In genomic region chr15:92884813-92885461, GRCh38 we compare ENCODE assay signal across 8 cellular contexts. TPM values are rescaled to one million over a fixed set of nuclear protein-coding genes. Genes with fewer than 3 reads are reported as not detected.
A peak's percentile ranks its signal among the peaks of the same experiment; 100 is the strongest.
DNase-seq lines count a peak whose midpoint lies in the region; ATAC-seq and TF ChIP-seq lines count a peak whose summit lies in the region.

No MANE protein-coding gene starts in this region.

- no peaks in the 10 kb centered on the region for H3K9me3 Mint-ChIP-seq in activated naive CD4-positive, alpha-beta T cell treated with anti-CD3 and anti-CD28 coated beads for 36 hours

- H3K4me1 Mint-ChIP-seq in activated naive CD4-positive, alpha-beta T cell treated with anti-CD3 and anti-CD28 coated beads for 36 hours (ENCODE audit: low read depth): peaks cover 49% of the 10 kb centered on the region

- H3K27me3 Mint-ChIP-seq in activated naive CD4-positive, alpha-beta T cell treated with anti-CD3 and anti-CD28 coated beads for 36 hours (ENCODE audit: low read depth): no peaks in the 10 kb centered on the region

- H3K4me1 ChIP-seq in hepatocyte (ENCODE audit: insufficient read depth) (peaks cover 30% of the 10 kb centered on the region), smooth muscle cell (ENCODE audit: low read depth) (peaks cover 54% of the 10 kb centered on the region)

- H3F3A ChIP-seq in smooth muscle cell (ENCODE audit: low read depth): peaks cover 13% of the 10 kb centered on the region

- H3K9me3 ChIP-seq in WERI-Rb-1 (ENCODE audit: severe bottlenecking) (no peaks in the 10 kb centered on the region), hepatocyte (ENCODE audit: low read depth) (no peaks in the 10 kb centered on the region), smooth muscle cell (replicated peaks; ENCODE audit: low read depth) (no peaks in the 10 kb centered on the region)

- ATAC-seq in HG03521 (IDR thresholded peaks at IDR 0.05; ENCODE audit: unreplicated experiment): no peak
- no peak for ATAC-seq in HG02623 (IDR thresholded peaks at IDR 0.05; ENCODE audit: unreplicated experiment)

- H3K4me3 ChIP-seq in WERI-Rb-1 (ENCODE audit: low read depth, low read length) (peak overlapping the region; percentile 98), hepatocyte (peak overlapping the region; percentile 57), smooth muscle cell (peak overlapping the region; percentile 85)

- H3K9ac ChIP-seq in smooth muscle cell (ENCODE audit: low read depth): peak overlapping the region; percentile 98

- no peak for TF ChIP-seq CTCF in WERI-Rb-1 (IDR thresholded peaks at IDR 0.05; ENCODE audit: low read depth, low read length)
- TF ChIP-seq CTCF in hepatocyte (IDR thresholded peaks at IDR 0.05; ENCODE audit: poor library complexity): no peak
- TF ChIP-seq CTCF in smooth muscle cell (IDR thresholded peaks at IDR 0.05; ENCODE audit: borderline replicate concordance, insufficient read depth, poor library complexity, severe bottlenecking): no peak

- intact Hi-C loops in activated naive CD4-positive, alpha-beta T cell treated with anti-CD3 and anti-CD28 coated beads for 36 hours (cut with micrococcal nuclease): no loop called here

- peak overlapping the region; percentile 99 for H3K27ac Mint-ChIP-seq in activated naive CD4-positive, alpha-beta T cell treated with anti-CD3 and anti-CD28 coated beads for 36 hours

- peaks cover 57% of the 10 kb centered on the region for H3K36me3 Mint-ChIP-seq in activated naive CD4-positive, alpha-beta T cell treated with anti-CD3 and anti-CD28 coated beads for 36 hours (ENCODE audit: low read depth)

- H3K27ac ChIP-seq in WERI-Rb-1 (peak overlapping the region; percentile 97), hepatocyte (peak overlapping the region; percentile 99), smooth muscle cell (ENCODE audit: low read depth) (peak overlapping the region; percentile 96)

- H4K20me1 ChIP-seq in hepatocyte (ENCODE audit: insufficient read depth, poor library complexity, severe bottlenecking) (peaks cover 55% of the 10 kb centered on the region), smooth muscle cell (ENCODE audit: low read depth) (peaks cover 59% of the 10 kb centered on the region)

- CTCF ChIA-PET in activated naive CD4-positive, alpha-beta T cell treated with anti-CD3 and anti-CD28 coated beads for 36 hours (lab: Charles Lee): interaction anchor here (0.9 to 5.1 kb wide), 8 partner anchors 17 to 76 kb away, joined by 3 to 48 read pairs (median 4); partner anchors contain the start of gene CHD2

- no peaks in the 10 kb centered on the region for H3K27me3 ChIP-seq in WERI-Rb-1 (ENCODE audit: insufficient read depth, low read depth, severe bottlenecking)
- no peaks in the 10 kb centered on the region for H3K27me3 ChIP-seq in hepatocyte
- no peaks in the 10 kb centered on the region for H3K27me3 ChIP-seq in smooth muscle cell (ENCODE audit: low read depth)

- no peaks in the 10 kb centered on the region for H3K9me2 ChIP-seq in hepatocyte (replicated peaks; ENCODE audit: insufficient read depth)

- H3K4me3 Mint-ChIP-seq in activated naive CD4-positive, alpha-beta T cell treated with anti-CD3 and anti-CD28 coated beads for 36 hours: peak overlapping the region; percentile 94

- DNase-seq in activated naive CD4-positive, alpha-beta T cell treated with anti-CD3 and anti-CD28 coated beads for 36 hours: no peak
- no peak for DNase-seq in activated naive CD4-positive, alpha-beta T cell treated with Interleukin-2 at 50 U/mL for 16 hours
- no peak for DNase-seq in WERI-Rb-1
- DNase-seq in hepatocyte (ENCODE audit: low spot score): no peak
- no peak for DNase-seq in smooth muscle cell (lab: John Stamatoyannopoulos, UW; ENCODE audit: unreplicated experiment)
- no peak for DNase-seq in germinal center (ENCODE audit: low spot score)

- H3K79me2 ChIP-seq in hepatocyte: peaks cover 73% of the 10 kb centered on the region
- H3K79me2 ChIP-seq in smooth muscle cell (ENCODE audit: low read depth): peaks cover 71% of the 10 kb centered on the region

- H2AFZ ChIP-seq in hepatocyte: no peak overlapping the region
- H2AFZ ChIP-seq in smooth muscle cell (ENCODE audit: low read depth): no peak overlapping the region

- H3K4me2 ChIP-seq in hepatocyte (peak overlapping the region; percentile 73), smooth muscle cell (peak overlapping the region; percentile 93)

- 8% methylated on average over 3 of the region's 3 CpGs for WGBS in hepatocyte (ENCODE audit: low lambda C conversion rate, missing lambda C conversion rate)
- WGBS in smooth muscle cell (ENCODE audit: low lambda C conversion rate): 3% methylated on average over 3 of the region's 3 CpGs

- peaks cover 63% of the 10 kb centered on the region for H3K36me3 ChIP-seq in WERI-Rb-1
- H3K36me3 ChIP-seq in hepatocyte (replicated peaks; ENCODE audit: insufficient read depth, low read depth): no peaks in the 10 kb centered on the region
- H3K36me3 ChIP-seq in smooth muscle cell (ENCODE audit: low read depth): peaks cover 20% of the 10 kb centered on the region

RNA-seq across cellular contexts. Expression of gene CHD2, which starts 15.2 kb away (rescaled TPM):
- 100 to 1,000 TPM; 164 to 185 TPM for total RNA-seq in activated naive CD4-positive, alpha-beta T cell treated with anti-CD3 and anti-CD28 coated beads for 36 hours
- total RNA-seq in hepatocyte (101 and 133 TPM in 2 replicates), smooth muscle cell (99.2 and 132 TPM in 2 replicates)
- polyA plus RNA-seq in hepatocyte (49.3 and 68.3 TPM in 2 replicates), smooth muscle cell (64.4 and 81.6 TPM in 2 replicates)
